1 cellular context compared by ENCODE assay signal in genomic region chr16:81595676-81596292, GRCh38.
TF ChIP-seq lines count a peak whose summit lies in the region.

No MANE protein-coding gene starts in this region.

TF ChIP-seq in HEK293, 187 proteins besides CTCF, POLR2A, EP300 and RAD21 (continued from another document):
- TF ChIP-seq PBX3 (CRISPR knock-in tag; IDR thresholded peaks at IDR 0.05) (no peak), ZNF133 (tag by site-specific recombination; IDR thresholded peaks at IDR 0.05) (no peak)
